23 cellular contexts compared by ENCODE assay signal in the genomic region with DNA sequence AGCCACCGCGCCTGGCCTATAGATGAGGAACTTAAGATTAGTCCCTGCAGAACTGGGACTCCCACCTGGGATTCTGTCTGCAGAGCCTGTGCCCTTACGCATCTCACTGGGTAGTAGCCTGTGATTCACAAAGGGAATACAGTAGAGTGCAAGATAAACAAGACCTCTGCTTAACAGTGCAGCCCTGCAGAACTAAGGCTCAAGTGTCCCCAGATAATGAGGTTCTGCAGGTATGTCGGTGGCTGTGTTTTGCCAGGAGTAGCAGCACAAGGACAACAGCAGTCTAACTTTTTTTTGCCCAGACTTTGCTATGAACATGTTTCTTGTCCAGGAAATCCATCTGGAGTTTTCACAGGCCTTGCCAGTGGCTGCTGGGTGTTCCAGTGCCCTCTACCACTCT. TPM values are rescaled to one million over a fixed set of nuclear protein-coding genes. Genes with fewer than 3 reads are reported as not detected.
A peak's percentile ranks its signal among the peaks of the same experiment; 100 is the strongest.
DNase-seq lines count a peak whose midpoint lies in the region; ATAC-seq, FAIRE-seq and TF ChIP-seq lines count a peak whose summit lies in the region.
"Had no signal": no experiment of that assay in that cellular context is flagged by ENCODE, and none has a peak within 500 bp of the region (broad histone marks: within the 10 kb centered on the region; RNA-seq: fewer than 3 reads in every experiment).

No MANE protein-coding gene starts in this region.

- H3K4ac ChIP-seq in H1 (replicated peaks; ENCODE audit: insufficient read length, low read depth, low read length) = no peak overlapping the region

- no peak overlapping the region for H2BK20ac ChIP-seq in H1 (ENCODE audit: low read length)

- H3K9me3 Mint-ChIP-seq in GM23338 = no peaks in the 10 kb centered on the region
- H3K9me3 Mint-ChIP-seq: CD8-positive, alpha-beta T cell had no signal

- H3K27me3 ChIP-seq in GM23338 (ENCODE audit: insufficient read depth) (no peaks in the 10 kb centered on the region), H1 (replicated peaks in 1 of 4; ENCODE audit: control insufficient read depth in 3 of 4, extremely low read depth in 1 of 4, insufficient read depth in 3 of 4, low read length in 3 of 4) (no peaks in the 10 kb centered on the region), smooth muscle cell (ENCODE audit: low read depth) (no peaks in the 10 kb centered on the region)
- H3K27me3 ChIP-seq: BLaER1 had no signal

- H3K36me3 Mint-ChIP-seq in GM23338 (ENCODE audit: low read depth) = peaks cover 7% of the 10 kb centered on the region; the same call in 1 of the 3 replicates

- H2BK120ac ChIP-seq in H1 (replicated peaks; ENCODE audit: low read depth, low read length) = no peak overlapping the region

- H3K27ac ChIP-seq in GM23338 (ENCODE audit: low read depth) (no peak overlapping the region), H1 (ENCODE audit: low read depth, low read length) (no peak overlapping the region), smooth muscle cell (ENCODE audit: low read depth) (peak overlapping the region; percentile 94)
- H3K27ac ChIP-seq: 22Rv1, BLaER1, C4-2B had no signal

- H4K91ac ChIP-seq in H1 (replicated peaks; ENCODE audit: insufficient read length, low read length) = no peak overlapping the region

- peak; percentile 28 for DNase-seq in DMS53 (lab: John Stamatoyannopoulos, UW)
- DNase-seq in DMS53 treated with DMSO at 0.1 percent for 48 hours (lab: John Stamatoyannopoulos, UW; ENCODE audit: unreplicated experiment) = no peak
- DNase-seq in GM23338 (ENCODE audit: low spot score) = no peak
- no peak for DNase-seq in H1 (ENCODE audit: low read depth in 1 of 2, low spot score in 2 of 2)
- no peak for DNase-seq in smooth muscle cell (lab: John Stamatoyannopoulos, UW; ENCODE audit: unreplicated experiment)
- no peak for DNase-seq in kidney glomerular epithelial cell (lab: John Stamatoyannopoulos, UW)
- DNase-seq: Caco-2; CD4-positive, CD25-positive, alpha-beta regulatory T cell; CD8-positive, alpha-beta T cell; DMS153; DMS79 treated with DMSO at 0.1 percent for 48 hours; GF-D8; GOT3 had no signal

- H2BK5ac ChIP-seq in H1 (ENCODE audit: low read depth, low read length) = no peak overlapping the region

- no peak overlapping the region for H3K14ac ChIP-seq in H1 (ENCODE audit: insufficient read length)

- TF ChIP-seq POLR2A in H1 (IDR thresholded peaks at IDR 0.05; ENCODE audit: control extremely low read depth in 1 of 2, low read depth in 2 of 2, low read length in 2 of 2) = no peak

- no peak overlapping the region for H4K8ac ChIP-seq in H1 (ENCODE audit: extremely low read depth, insufficient read depth, low read length)

- H3K4me3 ChIP-seq in GM23338 (no peak overlapping the region), H1 (ENCODE audit: extremely low read depth in 1 of 4, insufficient read depth in 2 of 4, low read depth in 3 of 4, low read length in 4 of 4) (no peak overlapping the region), smooth muscle cell (no peak overlapping the region)
- H3K4me3 ChIP-seq: BLaER1 had no signal

- POLR2A ChIA-PET in H1 (lab: Charles Lee; ENCODE audit: partially characterized antibody) = no interaction called here

- no peak overlapping the region for H3K23ac ChIP-seq in H1 (ENCODE audit: insufficient read length)

- no peaks in the 10 kb centered on the region for H4K20me1 ChIP-seq in GM23338 (replicated peaks; ENCODE audit: insufficient read depth)
- no peaks in the 10 kb centered on the region for H4K20me1 ChIP-seq in H1 (replicated peaks in 1 of 2; ENCODE audit: control insufficient read depth in 1 of 2, insufficient read depth in 2 of 2, low read length in 2 of 2)
- no peaks in the 10 kb centered on the region for H4K20me1 ChIP-seq in smooth muscle cell (ENCODE audit: low read depth)
- H4K20me1 ChIP-seq: BLaER1 had no signal

- CTCF ChIA-PET in H1 (lab: Charles Lee; ENCODE audit: partially characterized antibody) = interaction anchor here (0.6 to 2.4 kb wide), 3 partner anchors 40 to 569 kb away, joined by 3 to 6 read pairs (median 3); no protein-coding TSS in a partner anchor

- H2AFZ ChIP-seq in GM23338 (no peak overlapping the region), H1 (ENCODE audit: low read length) (no peak overlapping the region), smooth muscle cell (ENCODE audit: low read depth) (no peak overlapping the region)

- FAIRE-seq in H1 (lab: Jason Lieb, UNC) = no peak
- FAIRE-seq: A204.1, GM12891, GM18507 had no signal

- peaks cover 12% of the 10 kb centered on the region for H3K27me3 Mint-ChIP-seq in GM23338 (ENCODE audit: insufficient read depth, low read depth, poor library complexity)
- H3K27me3 Mint-ChIP-seq: CD4-positive, CD25-positive, alpha-beta regulatory T cell had no signal

- H3K79me2 ChIP-seq in GM23338 (replicated peaks; ENCODE audit: insufficient read depth) = no peaks in the 10 kb centered on the region
- H3K79me2 ChIP-seq in H1 (ENCODE audit: control insufficient read depth in 1 of 2, insufficient read depth in 2 of 2, low read length in 2 of 2) = no peaks in the 10 kb centered on the region
- H3K79me2 ChIP-seq in smooth muscle cell (ENCODE audit: low read depth) = no peaks in the 10 kb centered on the region

- H3K23me2 ChIP-seq in H1 (ENCODE audit: low read depth, low read length) = no peaks in the 10 kb centered on the region

- peak overlapping the region; percentile 44; the same call in 1 of the 2 replicates for H3K27ac Mint-ChIP-seq in GM23338
- H3K27ac Mint-ChIP-seq: B cell; CD8-positive, alpha-beta T cell had no signal

- H2BK12ac ChIP-seq in H1 (ENCODE audit: low read depth, low read length) = no peak overlapping the region

- no peaks in the 10 kb centered on the region for H3K9me2 ChIP-seq in GM23338 (ENCODE audit: insufficient read depth)

- H3K18ac ChIP-seq in H1 (ENCODE audit: extremely low read depth, low read length) = no peak overlapping the region; the same call in 1 of the 2 replicates

- TF ChIP-seq EP300 in H1 (IDR thresholded peaks at IDR 0.05; ENCODE audit: borderline replicate concordance in 1 of 2, low read depth in 2 of 2, low read length in 2 of 2) = no peak

- H3K4me1 Mint-ChIP-seq in GM23338 = peaks cover 51% of the 10 kb centered on the region

- H3K9me3 ChIP-seq in H1 (ENCODE audit: insufficient read depth in 2 of 2, low read depth in 1 of 2, low read length in 1 of 2) (no peaks in the 10 kb centered on the region), smooth muscle cell (replicated peaks; ENCODE audit: low read depth) (no peaks in the 10 kb centered on the region)
- H3K9me3 ChIP-seq: BLaER1, Caco-2 had no signal

- no peak overlapping the region for H4K5ac ChIP-seq in H1 (ENCODE audit: insufficient read length, low read depth, low read length)

- H3K36me3 ChIP-seq in GM23338 (ENCODE audit: insufficient read depth) (no peaks in the 10 kb centered on the region), H1 (ENCODE audit: control insufficient read depth in 2 of 4, insufficient read depth in 4 of 4, low read length in 3 of 4) (no peaks in the 10 kb centered on the region), smooth muscle cell (ENCODE audit: low read depth) (no peaks in the 10 kb centered on the region)
- H3K36me3 ChIP-seq: BLaER1 had no signal

- peaks cover 20% of the 10 kb centered on the region for H3K4me1 ChIP-seq in GM23338 (ENCODE audit: insufficient read depth)
- peaks cover 4 to 14% (median 7%) of the 10 kb centered on the region in 4 experiments for H3K4me1 ChIP-seq in H1 (replicated peaks in 1 of 4; ENCODE audit: control insufficient read depth in 3 of 4, insufficient read depth in 4 of 4, low read length in 3 of 4)
- H3K4me1 ChIP-seq in smooth muscle cell (ENCODE audit: low read depth) = peaks cover 28% of the 10 kb centered on the region
- H3K4me1 ChIP-seq: Caco-2 had no signal

- H2BK15ac ChIP-seq in H1 (ENCODE audit: low read length) = peak overlapping the region; percentile 21; the same call in 1 of the 2 replicates

- no peak overlapping the region for H3K4me3 Mint-ChIP-seq in GM23338
- H3K4me3 Mint-ChIP-seq: B cell; CD4-positive, CD25-positive, alpha-beta regulatory T cell; CD8-positive, alpha-beta T cell had no signal

- TF ChIP-seq RAD21 in H1 (IDR thresholded peaks at IDR 0.05 in 1 of 2, conservative IDR thresholded peaks at IDR 0.05 in 1 of 2; ENCODE audit: low read depth in 2 of 2, low read length in 2 of 2) = no peak

- no peak overlapping the region for H3K56ac ChIP-seq in H1 (replicated peaks; ENCODE audit: insufficient read length, low read depth, low read length)

- WGBS in H1 (ENCODE audit: extremely low coverage in 1 of 2, insufficient coverage in 1 of 2, insufficient read length in 1 of 2, insufficient replicate concordance in 2 of 2, low coverage in 1 of 2, low lambda C conversion rate in 2 of 2, missing lambda C conversion rate in 1 of 2), 2 experiments = 86% methylated on average over 4 of the region's 4 CpGs; no CpG with 5 or more reads in 1 of the 2 experiments
- 92% methylated on average over 4 of the region's 4 CpGs for WGBS in smooth muscle cell (ENCODE audit: low lambda C conversion rate)

- no peaks in the 10 kb centered on the region for H3K79me1 ChIP-seq in H1 (ENCODE audit: low read depth, low read length)

- no peak overlapping the region; a peak in 2 of 7 replicates for H3K9ac ChIP-seq in H1 (replicated peaks in 1 of 4; ENCODE audit: extremely low read depth in 1 of 4, low read depth in 3 of 4, low read length in 3 of 4)
- no peak overlapping the region for H3K9ac ChIP-seq in smooth muscle cell (ENCODE audit: low read depth)
- H3K9ac ChIP-seq: BLaER1 had no signal

- TF ChIP-seq CTCF in GM23338 (conservative IDR thresholded peaks at IDR 0.05; ENCODE audit: low read depth in 2 of 2) (no peak), H1 (IDR thresholded peaks at IDR 0.05; ENCODE audit: control extremely low read depth in 1 of 3, insufficient read depth in 1 of 3, low read depth in 1 of 3, low read length in 3 of 3) (no peak), smooth muscle cell (IDR thresholded peaks at IDR 0.05; ENCODE audit: borderline replicate concordance, insufficient read depth, poor library complexity, severe bottlenecking) (no peak)

- ATAC-seq in GM23338 (no peak), GM19035 (IDR thresholded peaks at IDR 0.05; ENCODE audit: unreplicated experiment) (no peak), GM21717 (IDR thresholded peaks at IDR 0.05; ENCODE audit: unreplicated experiment) (no peak)
- ATAC-seq: CD8-positive, alpha-beta T cell; HCT116 had no signal

- H3F3A ChIP-seq in GM23338 (replicated peaks; ENCODE audit: low read depth) (no peaks in the 10 kb centered on the region), smooth muscle cell (ENCODE audit: low read depth) (peaks cover 13% of the 10 kb centered on the region)

- H3K4me2 ChIP-seq in GM23338 = 0 out of 2 replicates have a peak overlapping the region, but pooled peaks have one; percentile 31
- peak overlapping the region; percentile 39 to 40; a peak in 2 of 4 replicates for H3K4me2 ChIP-seq in H1 (ENCODE audit: insufficient read depth in 1 of 2, low read depth in 2 of 2, low read length in 2 of 2)
- H3K4me2 ChIP-seq in smooth muscle cell = no peak overlapping the region
- H3K4me2 ChIP-seq: BLaER1 had no signal

- H2AK5ac ChIP-seq in H1 (ENCODE audit: low read depth, low read length) = no peak overlapping the region

RNA-seq across cellular contexts. Expression of gene DCP2, which starts 59.7 kb away (rescaled TPM):
- 146 and 165 TPM in 2 replicates for total RNA-seq in GM23338 (2014; rRNA removed; shearing (Covaris generic))
- polyA plus RNA-seq in GM23338 (2016; fragmentation: Nextera tagmentation; extraction: Ambion mirVana) (96.6 and 101 TPM in 2 replicates), H1 (2011; rRNA removed) (14.4 and 41.7 TPM in 2 replicates), smooth muscle cell (11.6 and 13.3 TPM in 2 replicates)
- total RNA-seq in H1 (2021; fragmentation: NEBNext Ultra II Directional; extraction: Animal tissue kit (Norgen Biotek cat#: 25700)) = 162 and 173 TPM in 2 replicates
- polyA plus RNA-seq in H1 (2011; cell fraction: cytosol; rRNA removed) = 24.9 TPM
- polyA plus RNA-seq in H1 (2011; cell fraction: nucleus; rRNA removed) = 69.2 TPM
- 25.3 to 46.8 TPM (median 37.4 TPM) in 4 replicates for polyA plus RNA-seq in H1 (2012, experiment 1 of 2)
- 3.1 TPM for polyA plus RNA-seq in H1 (2012, experiment 2 of 2)
- polyA plus RNA-seq in H1 (2013, experiment 1 of 2) = 49.7 TPM
- 50.6 TPM for polyA plus RNA-seq in H1 (2013, experiment 2 of 2)
- 100 and 161 TPM in 2 replicates for polyA minus RNA-seq in H1 (2011; rRNA and poly(A)+ RNA removed)
- polyA minus RNA-seq in H1 (2011; cell fraction: cytosol; rRNA and poly(A)+ RNA removed) = 76.3 TPM
- 135 TPM for polyA minus RNA-seq in H1 (2011; cell fraction: nucleus; rRNA and poly(A)+ RNA removed)
- total RNA-seq in smooth muscle cell = 32.1 and 35.3 TPM in 2 replicates
